9 cellular contexts compared by ENCODE assay signal in genomic region chr4:130178106-130178505, GRCh38.
"Had no signal": no experiment of that assay in that cellular context is flagged by ENCODE, and none has a peak within 500 bp of the region (broad histone marks: within the 10 kb centered on the region; RNA-seq: fewer than 3 reads in every experiment).

No MANE protein-coding gene starts in this region.

- ATAC-seq: HCT116, K562 had no signal

- H3K4me3 ChIP-seq: GM23248, HAP-1, K562 had no signal

- DNase-seq: GM23248, GOT3, H7, HFFc6, IMR-90 had no signal

- FAIRE-seq: HTR-8/SVneo, K562 had no signal

- H3K27ac ChIP-seq: GM23248 had no signal

- H3K9ac ChIP-seq: GM23248 had no signal

- H3K36me3 ChIP-seq: HAP-1 had no signal

- H3K9me3 ChIP-seq: HAP-1 had no signal

- H2AFZ ChIP-seq: GM23248 had no signal
